8 cellular contexts compared by ENCODE assay signal in genomic region chr1:240888039-240888786, GRCh38.
DNase-seq lines count a peak whose midpoint lies in the region; ATAC-seq, FAIRE-seq and TF ChIP-seq lines count a peak whose summit lies in the region.

No MANE protein-coding gene starts in this region.

- peak; percentile 83 for ATAC-seq in GM18519 (IDR thresholded peaks at IDR 0.05; ENCODE audit: low FRiP score, unreplicated experiment)
- ATAC-seq in HG03378 (IDR thresholded peaks at IDR 0.05; ENCODE audit: unreplicated experiment): peak; percentile 73

- POLR2A ChIA-PET in Caco-2 (lab: Charles Lee): no interaction called here

- no TSS peak for BruUV-seq in Caco-2 (replicated peaks; lab: Mats Ljungman, UMichigan)

- H2AFZ ChIP-seq in OCI-LY3 (ENCODE audit: low read depth, low read length): no peak overlapping the region

- H3K9ac ChIP-seq in OCI-LY3 (ENCODE audit: low read length): no peak overlapping the region

- peaks cover 5% of the 10 kb centered on the region for H3K36me3 Mint-ChIP-seq in Caco-2 (ENCODE audit: insufficient read depth, unreplicated experiment)

- no peaks in the 10 kb centered on the region for H3K4me1 Mint-ChIP-seq in Caco-2 (ENCODE audit: low read depth, unreplicated experiment)

- H3K9me3 ChIP-seq in Caco-2 (no peaks in the 10 kb centered on the region), OCI-LY3 (ENCODE audit: insufficient read depth, low read length) (no peaks in the 10 kb centered on the region), small intestine (ENCODE audit: control insufficient read depth, low read depth) (no peaks in the 10 kb centered on the region)

- no peaks in the 10 kb centered on the region for H3K36me3 ChIP-seq in Caco-2 (ENCODE audit: control insufficient read depth, insufficient read depth, low read length)
- H3K36me3 ChIP-seq in OCI-LY3 (replicated peaks; ENCODE audit: low read depth, low read length): no peaks in the 10 kb centered on the region
- no peaks in the 10 kb centered on the region for H3K36me3 ChIP-seq in small intestine (ENCODE audit: control insufficient read depth in 2 of 2, insufficient read depth in 2 of 2, low read length in 2 of 2)

- H3K9me3 Mint-ChIP-seq in Caco-2 (ENCODE audit: unreplicated experiment): no peaks in the 10 kb centered on the region

- DNase-seq in Caco-2: peak; percentile 59 to 70
- DNase-seq in epithelial cell of proximal tubule (ENCODE audit: low read depth): no peak
- DNase-seq in small intestine: peak; percentile 75
- no peak for DNase-seq in epidermal melanocyte (ENCODE audit: insufficient read length, low spot score)
- DNase-seq in RCC 7860 (ENCODE audit: low spot score): no peak

- H3K4me1 ChIP-seq in Caco-2: no peaks in the 10 kb centered on the region; the same call in 1 of the 2 replicates
- H3K4me1 ChIP-seq in OCI-LY3 (ENCODE audit: low read length): no peaks in the 10 kb centered on the region
- H3K4me1 ChIP-seq in small intestine (ENCODE audit: control insufficient read depth in 2 of 2, insufficient read depth in 1 of 2, low read depth in 1 of 2, low read length in 1 of 2): no peaks in the 10 kb centered on the region

- WGBS in small intestine, 3 donors: 26 to 56% (median 37%) methylated on average over 15 of the region's 15 CpGs

- H3K27me3 ChIP-seq in Caco-2 (replicated peaks; ENCODE audit: control insufficient read depth, insufficient read depth, low read length) (no peaks in the 10 kb centered on the region), OCI-LY3 (ENCODE audit: low read depth, low read length) (no peaks in the 10 kb centered on the region), small intestine (ENCODE audit: control insufficient read depth in 2 of 2, insufficient read depth in 2 of 2, low read length in 2 of 2) (no peaks in the 10 kb centered on the region)

- H3K27ac Mint-ChIP-seq in Caco-2 (ENCODE audit: unreplicated experiment): no peak overlapping the region

- H3K27me3 Mint-ChIP-seq in Caco-2 (ENCODE audit: insufficient read depth, unreplicated experiment): no peaks in the 10 kb centered on the region

- TF ChIP-seq CTCF in Caco-2 (IDR thresholded peaks at IDR 0.05; ENCODE audit: insufficient read depth in 1 of 2, low read depth in 1 of 2, low read length in 1 of 2, severe bottlenecking in 1 of 2, unreplicated experiment in 1 of 2) (peak; percentile 73 to 88), OCI-LY3 (IDR thresholded peaks at IDR 0.05; ENCODE audit: low read depth, low read length) (peak; percentile 98), epithelial cell of proximal tubule (conservative IDR thresholded peaks at IDR 0.05; ENCODE audit: low read depth, low read length) (peak; percentile 77)

- no peak overlapping the region for H3K4me2 ChIP-seq in OCI-LY3 (ENCODE audit: low read length)

- no peaks in the 10 kb centered on the region for H3K79me2 ChIP-seq in OCI-LY3 (ENCODE audit: low read length)

- no peaks in the 10 kb centered on the region for H4K20me1 ChIP-seq in OCI-LY3 (ENCODE audit: insufficient read depth, low read length)

- intact Hi-C loops in Caco-2 (cut with micrococcal nuclease; ENCODE audit: unreplicated experiment): loop anchor here (1.0 to 5.0 kb wide), 3 partner anchors 59 to 613 kb away; no protein-coding TSS in a partner anchor

- H3K4me3 ChIP-seq in Caco-2 (ENCODE audit: low read depth, low read length) (no peak overlapping the region), OCI-LY3 (ENCODE audit: low read length) (no peak overlapping the region), epithelial cell of proximal tubule (ENCODE audit: low read depth, low read length) (no peak overlapping the region), small intestine (ENCODE audit: low read depth in 1 of 2, low read length in 2 of 2) (no peak overlapping the region)

- CTCF ChIA-PET in Caco-2 (lab: Charles Lee): interaction anchor here (0.6 to 1.1 kb wide), 5 partner anchors 62 to 614 kb away, joined by 3 to 5 read pairs (median 4); no protein-coding TSS in a partner anchor

- H3K27ac ChIP-seq in OCI-LY3 (ENCODE audit: low read length): no peak overlapping the region
- no peak overlapping the region for H3K27ac ChIP-seq in small intestine (ENCODE audit: low read depth in 1 of 2, low read length in 1 of 2)

- no peak overlapping the region for H3K4me3 Mint-ChIP-seq in Caco-2 (ENCODE audit: unreplicated experiment)

- FAIRE-seq in small intestine (lab: Jason Lieb, UNC) (no peak), RCC 7860 (lab: Jason Lieb, UNC) (no peak)

Comparison
In these comparisons a context has a peak if more than half of its experiments do, and no peak if none do; other contexts are left out.
1. DNase-seq: peak in Caco-2 (2 of 2) and small intestine (single experiment); none in epithelial cell of proximal tubule (single experiment), epidermal melanocyte (single experiment) and RCC 7860 (single experiment).
2. Peak in every context shown above with its lines, with median percentiles within 50 percentile points of each other: CTCF ChIP-seq.